Comparison of ENCODE assay signal across 8 cellular contexts in genomic region chr19:19865750-19866598, GRCh38. TPM values are rescaled to one million over a fixed set of nuclear protein-coding genes. Genes with fewer than 3 reads are reported as not detected.
A peak's percentile ranks its signal among the peaks of the same experiment; 100 is the strongest.
DNase-seq lines count a peak whose midpoint lies in the region; ATAC-seq and TF ChIP-seq lines count a peak whose summit lies in the region.

Gene ZNF253, plus strand, starts transcription at chr19:19865882. Its CDS starts 115 bp downstream, at chr19:19865997.

- H3K18ac ChIP-seq in IMR-90 (ENCODE audit: low read depth, low read length), result peak within 1 kb of the TSS; percentile 50

- H3K27me3 ChIP-seq in IMR-90 (ENCODE audit: control insufficient read depth, insufficient read depth, low read length), result no peaks in the 10 kb centered on the region
- no peaks in the 10 kb centered on the region for H3K27me3 ChIP-seq in PC-3 (ENCODE audit: low read length)
- H3K27me3 ChIP-seq in mucosa of stomach (ENCODE audit: control insufficient read depth, insufficient read depth, low read length), result no peaks in the 10 kb centered on the region

- no peaks in the 10 kb centered on the region for H3K9me1 ChIP-seq in IMR-90 (ENCODE audit: insufficient read depth, low read length)

- peak within 1 kb of the TSS; percentile 41; the same call in 1 of the 2 replicates for H2BK120ac ChIP-seq in IMR-90 (ENCODE audit: low read depth, low read length)

- H3K36me3 ChIP-seq in IMR-90 (ENCODE audit: control insufficient read depth, insufficient read depth, low read length) (peaks cover 2% of the 10 kb centered on the region; the same call in 1 of the 2 replicates), PC-3 (ENCODE audit: low read depth, low read length) (peaks cover 16% of the 10 kb centered on the region), mucosa of stomach (ENCODE audit: control insufficient read depth, insufficient read depth, low read length) (no peaks in the 10 kb centered on the region)

- peak within 1 kb of the TSS; percentile 85 for H3K23ac ChIP-seq in IMR-90 (ENCODE audit: low read depth, low read length)

- H3K56ac ChIP-seq in IMR-90 (ENCODE audit: extremely low read depth, insufficient read depth, low read length), result peak within 1 kb of the TSS; percentile 94

- H3K4ac ChIP-seq in IMR-90 (ENCODE audit: low read depth, low read length), result peak within 1 kb of the TSS; percentile 82

- no peaks in the 10 kb centered on the region for H3K9me3 Mint-ChIP-seq in activated T-cell treated with anti-CD3 and anti-CD28 coated beads, Interleukin-2, amount 50 U/mL, for 24 hours

- peak within 1 kb of the TSS; percentile 74 for H2BK5ac ChIP-seq in IMR-90 (ENCODE audit: low read depth, low read length, poor library complexity, severe bottlenecking)

- peak within 1 kb of the TSS; percentile 84 for H3K27ac ChIP-seq in IMR-90 (ENCODE audit: insufficient read depth, low read length)
- peak within 1 kb of the TSS; percentile 7; the same call in 1 of the 2 replicates for H3K27ac ChIP-seq in PC-3 (ENCODE audit: low read length)

- dilution Hi-C loops in IMR-90 (cut with HindIII; ENCODE audit: low sequenced_read_pairs, unreplicated experiment), result no loop called here

- TF ChIP-seq POLR2A in IMR-90 (IDR thresholded peaks at IDR 0.05; ENCODE audit: low read depth, low read length), result peak; percentile 79

- H2AK9ac ChIP-seq in IMR-90 (replicated peaks; ENCODE audit: low read depth, low read length, poor library complexity), result peak within 1 kb of the TSS; percentile 93

- in situ Hi-C loops in IMR-90 (cut with MboI; ENCODE audit: low sequenced_read_pairs), result no loop called here

- peaks cover 11% of the 10 kb centered on the region for H3K79me2 ChIP-seq in PC-3 (ENCODE audit: low read length)

- H3K14ac ChIP-seq in IMR-90 (replicated peaks; ENCODE audit: low read depth, low read length), result peak within 1 kb of the TSS; percentile 82

- peaks cover 17% of the 10 kb centered on the region for H3K9me3 ChIP-seq in IMR-90 (ENCODE audit: control insufficient read depth, insufficient read depth, low read length)
- peaks cover 30% of the 10 kb centered on the region for H3K9me3 ChIP-seq in PC-3 (ENCODE audit: low read length)
- H3K9me3 ChIP-seq in mucosa of stomach (ENCODE audit: control insufficient read depth, low read length), result no peaks in the 10 kb centered on the region

- DNase-seq in DMS 273 (lab: John Stamatoyannopoulos, UW; ENCODE audit: unreplicated experiment), result peak; percentile 99
- peak; percentile 88 for DNase-seq in IMR-90
- peak; percentile 77 for DNase-seq in PC-3
- DNase-seq in activated T-cell treated with anti-CD3 and anti-CD28 coated beads, Interleukin-2, amount 50 U/mL, for 24 hours, result peak; percentile 94
- DNase-seq in stimulated activated CD8-positive, alpha-beta memory T cell treated with anti-CD3 and anti-CD28 coated beads, Interleukin-4, amount 100 ng/mL, for 48 hours, result peak; percentile 97

- H3K36me3 Mint-ChIP-seq in activated T-cell treated with anti-CD3 and anti-CD28 coated beads, Interleukin-2, amount 50 U/mL, for 24 hours (ENCODE audit: low read depth), result peaks cover 34% of the 10 kb centered on the region

- POLR2A ChIA-PET in IMR-90 (lab: Charles Lee; ENCODE audit: unreplicated experiment), result interaction anchor here (0.7 to 1.0 kb wide), 2 partner anchors 36 to 47 kb away, joined by 4 to 7 read pairs; partner anchors contain the start of gene ZNF93
- POLR2A ChIA-PET in PC-3 (lab: Charles Lee; ENCODE audit: unreplicated experiment), result interaction anchor here (0.5 kb wide), 1 partner anchor 57 kb away, joined by 9 read pairs; no protein-coding TSS in a partner anchor

- peak within 1 kb of the TSS; percentile 92 for H3K9ac ChIP-seq in IMR-90 (ENCODE audit: low read depth, low read length)
- peak within 1 kb of the TSS; percentile 65 for H3K9ac ChIP-seq in PC-3 (ENCODE audit: low read length)
- peak within 1 kb of the TSS; percentile 92 for H3K9ac ChIP-seq in mucosa of stomach (ENCODE audit: low read length)

- H2AK5ac ChIP-seq in IMR-90 (ENCODE audit: low read depth, low read length), result peak within 1 kb of the TSS; percentile 39

- peak within 1 kb of the TSS; percentile 81 for H4K91ac ChIP-seq in IMR-90 (ENCODE audit: insufficient read depth, low read depth, low read length)

- H3K27ac Mint-ChIP-seq in activated T-cell treated with anti-CD3 and anti-CD28 coated beads, Interleukin-2, amount 50 U/mL, for 24 hours, result peak within 1 kb of the TSS; percentile 99

- WGBS in IMR-90 (ENCODE audit: extremely low coverage in 2 of 2, insufficient read length in 1 of 2), 2 experiments, result 0% methylated on average over 11 of the region's 43 CpGs; no CpG with 5 or more reads in 1 of the 2 experiments

- H2BK15ac ChIP-seq in IMR-90 (ENCODE audit: low read depth, low read length), result 0 out of 3 replicates have a peak within 1 kb of the TSS, but pooled peaks have one; percentile 68

- H3K4me3 Mint-ChIP-seq in activated T-cell treated with anti-CD3 and anti-CD28 coated beads, Interleukin-2, amount 50 U/mL, for 24 hours, result peak within 1 kb of the TSS; percentile 100

- H2AFZ ChIP-seq in IMR-90 (replicated peaks; ENCODE audit: low read length, poor library complexity) (peak within 1 kb of the TSS; percentile 100), PC-3 (ENCODE audit: low read length) (peak within 1 kb of the TSS; percentile 79)

- intact Hi-C loops in IMR-90 (cut with micrococcal nuclease) (loop anchor here (5.0 kb wide), 1 partner anchor 44 kb away; the partner anchor contains the start of gene ZNF506), PC-3 (cut with micrococcal nuclease) (loop anchor here (10.0 kb wide), 1 partner anchor 141 kb away; no protein-coding TSS in a partner anchor)

- peak within 1 kb of the TSS; percentile 57 for H4K5ac ChIP-seq in IMR-90 (ENCODE audit: low read depth, low read length)

- H4K20me1 ChIP-seq in IMR-90 (ENCODE audit: insufficient read depth, low read length), result peaks cover 2% of the 10 kb centered on the region
- no peaks in the 10 kb centered on the region for H4K20me1 ChIP-seq in PC-3 (ENCODE audit: low read length)

- no peaks in the 10 kb centered on the region for H3F3A ChIP-seq in PC-3 (ENCODE audit: low read length, unreplicated experiment)

- BruUV-seq in IMR-90 (replicated peaks; lab: Mats Ljungman, UMichigan) (TSS peak; percentile 63), PC-3 (replicated peaks; lab: Mats Ljungman, UMichigan) (TSS peak; percentile 75)

- H3K27me3 Mint-ChIP-seq in activated T-cell treated with anti-CD3 and anti-CD28 coated beads, Interleukin-2, amount 50 U/mL, for 24 hours, result peaks cover under 1% of the 10 kb centered on the region

- peaks cover 29% of the 10 kb centered on the region for H3K4me1 Mint-ChIP-seq in activated T-cell treated with anti-CD3 and anti-CD28 coated beads, Interleukin-2, amount 50 U/mL, for 24 hours (ENCODE audit: low read depth)

- H3K4me1 ChIP-seq in IMR-90 (ENCODE audit: control insufficient read depth, insufficient read depth, low read length) (no peaks in the 10 kb centered on the region), PC-3 (ENCODE audit: insufficient read depth, low read length) (no peaks in the 10 kb centered on the region), mucosa of stomach (ENCODE audit: control insufficient read depth, insufficient read depth, low read length) (no peaks in the 10 kb centered on the region)

- TF ChIP-seq RAD21 in IMR-90 (IDR thresholded peaks at IDR 0.05; ENCODE audit: low read length), result no peak

- H3K9me2 ChIP-seq in PC-3 (replicated peaks; ENCODE audit: low read length), result no peaks in the 10 kb centered on the region

- H4K8ac ChIP-seq in IMR-90 (ENCODE audit: low read depth in 2 of 2, low read length in 2 of 2), result peak within 1 kb of the TSS; percentile 83 to 95

- H3K4me3 ChIP-seq in IMR-90 (ENCODE audit: insufficient read depth, low read depth, low read length) (peak within 1 kb of the TSS; percentile 90), PC-3 (ENCODE audit: low read length) (peak within 1 kb of the TSS; percentile 77), mucosa of stomach (ENCODE audit: low read length) (peak within 1 kb of the TSS; percentile 75)

- H3K4me2 ChIP-seq in IMR-90 (ENCODE audit: low read depth, low read length), result peak within 1 kb of the TSS; percentile 79
- H3K4me2 ChIP-seq in PC-3 (ENCODE audit: low read length), result peak within 1 kb of the TSS; percentile 73

- H2BK20ac ChIP-seq in IMR-90 (ENCODE audit: low read depth, low read length), result no peak within 1 kb of the TSS

- CTCF ChIA-PET in IMR-90 (lab: Yijun Ruan, JAX), result no interaction called here
- CTCF ChIA-PET in PC-3 (lab: Charles Lee), result no interaction called here

- ATAC-seq in GM21526 (IDR thresholded peaks at IDR 0.05; ENCODE audit: low FRiP score, unreplicated experiment) (peak; percentile 96), IMR-90 (ENCODE audit: low read depth) (peak; percentile 98), PC-3 (peak; percentile 99), esophagus mucosa (peak; percentile 100)

- no peak for TF ChIP-seq CTCF in IMR-90 (conservative IDR thresholded peaks at IDR 0.05; ENCODE audit: low read depth, low read length)
- no peak for TF ChIP-seq CTCF in PC-3 (conservative IDR thresholded peaks at IDR 0.05; ENCODE audit: low read depth, low read length)

- peaks cover 10% of the 10 kb centered on the region in 2 experiments; a peak in 3 of 4 replicates for H3K79me1 ChIP-seq in IMR-90 (ENCODE audit: low read depth in 1 of 2, low read length in 2 of 2)

TF ChIP-seq in IMR-90, 13 proteins besides CTCF, POLR2A, EP300 and RAD21 (continues in another document):
- TF ChIP-seq, protein P1, sequence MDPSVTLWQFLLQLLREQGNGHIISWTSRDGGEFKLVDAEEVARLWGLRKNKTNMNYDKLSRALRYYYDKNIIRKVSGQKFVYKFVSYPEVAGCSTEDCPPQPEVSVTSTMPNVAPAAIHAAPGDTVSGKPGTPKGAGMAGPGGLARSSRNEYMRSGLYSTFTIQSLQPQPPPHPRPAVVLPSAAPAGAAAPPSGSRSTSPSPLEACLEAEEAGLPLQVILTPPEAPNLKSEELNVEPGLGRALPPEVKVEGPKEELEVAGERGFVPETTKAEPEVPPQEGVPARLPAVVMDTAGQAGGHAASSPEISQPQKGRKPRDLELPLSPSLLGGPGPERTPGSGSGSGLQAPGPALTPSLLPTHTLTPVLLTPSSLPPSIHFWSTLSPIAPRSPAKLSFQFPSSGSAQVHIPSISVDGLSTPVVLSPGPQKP (IDR thresholded peaks at IDR 0.05; ENCODE audit: borderline replicate concordance, low read depth, low read length), result no peak
- no peak for TF ChIP-seq CEBPB (IDR thresholded peaks at IDR 0.05; ENCODE audit: low read depth, low read length)
- 0 out of 2 replicates have a peak, but pooled peaks have one; percentile 34 for TF ChIP-seq RFX5 (IDR thresholded peaks at IDR 0.05; ENCODE audit: low read depth, low read length)
- no peak for TF ChIP-seq SMC3 (IDR thresholded peaks at IDR 0.05; ENCODE audit: low read depth, low read length)
- TF ChIP-seq RCOR1 (IDR thresholded peaks at IDR 0.05; ENCODE audit: insufficient replicate concordance, low read length), result no peak
- no peak for TF ChIP-seq MAFK (IDR thresholded peaks at IDR 0.05; ENCODE audit: low read depth, low read length)
- TF ChIP-seq FOS (IDR thresholded peaks at IDR 0.05; ENCODE audit: low read depth, low read length), result peak; percentile 38; the same call in 1 of the 2 replicates

RNA-seq across cellular contexts. Expression of gene ZNF253, which starts in this region (rescaled TPM):
- total RNA-seq in IMR-90 (2012; rRNA removed) (3.4 and 3.6 TPM in 2 replicates), PC-3 (2014; rRNA removed) (0.75 and 1.1 TPM in 2 replicates), esophagus mucosa (1.9 TPM)
- 0.63 and 0.74 TPM in 2 replicates for polyA plus RNA-seq in IMR-90 (2012; rRNA removed)
- polyA plus RNA-seq in IMR-90 (2012; cell fraction: cytosol; rRNA removed), result 0.11 and 0.31 TPM in 2 replicates
- 0.17 and 1.1 TPM in 2 replicates for polyA plus RNA-seq in IMR-90 (2012; cell fraction: nucleus; rRNA removed; ENCODE audit: low replicate concordance)

Comparison
In these comparisons a context has a peak if more than half of its experiments do, and no peak if none do; other contexts are left out.
1. Peak in every context shown above with its lines: DNase-seq, ATAC-seq, H3K4me3 ChIP-seq and H3K27ac ChIP-seq.